Comparison of ENCODE assay signal across 8 cellular contexts in genomic region chr6:43770417-43771209, GRCh38. TPM values are rescaled to one million over a fixed set of nuclear protein-coding genes. Genes with fewer than 3 reads are reported as not detected.
DNase-seq lines count a peak whose midpoint lies in the region; ATAC-seq and TF ChIP-seq lines count a peak whose summit lies in the region.

No MANE protein-coding gene starts in this region.

- in situ Hi-C loops in astrocyte of the spinal cord (cut with HindIII; ENCODE audit: low sequenced_read_pairs) = no loop called here

- TF ChIP-seq CTCF in SK-N-SH (IDR thresholded peaks at IDR 0.05) = no peak
- no peak for TF ChIP-seq CTCF in astrocyte of the spinal cord (IDR thresholded peaks at IDR 0.05; ENCODE audit: low read depth, low read length)

- peak overlapping the region; percentile 85 to 93 for H3K27ac ChIP-seq in SK-N-SH (ENCODE audit: low read depth in 2 of 2, low read length in 1 of 2)
- peak overlapping the region; percentile 97 for H3K27ac ChIP-seq in rectal smooth muscle tissue (ENCODE audit: low read depth, low read length)

- no peaks in the 10 kb centered on the region for H3F3A ChIP-seq in SK-N-SH (replicated peaks; ENCODE audit: insufficient read depth)

- no peaks in the 10 kb centered on the region for H3K27me3 ChIP-seq in SK-N-SH (ENCODE audit: insufficient read depth)
- no peaks in the 10 kb centered on the region for H3K27me3 ChIP-seq in rectal smooth muscle tissue (ENCODE audit: control insufficient read depth, insufficient read depth, low read length)

- POLR2A ChIA-PET in SK-N-SH (lab: Yijun Ruan, JAX) = interaction anchor here (1.0 to 4.1 kb wide), 26 partner anchors 9 to 315 kb away, joined by 3 to 53 read pairs (median 7); no protein-coding TSS in a partner anchor

- peak overlapping the region; percentile 94 to 95 for H3K4me3 ChIP-seq in SK-N-SH (ENCODE audit: low read depth in 2 of 2, low read length in 1 of 2)
- peak overlapping the region; percentile 73 for H3K4me3 ChIP-seq in astrocyte of the spinal cord (ENCODE audit: low read depth, low read length)
- H3K4me3 ChIP-seq in rectal smooth muscle tissue (ENCODE audit: low read length) = peak overlapping the region; percentile 91

- under 1% methylated on average over 40 of the region's 84 CpGs for WGBS in SK-N-SH (ENCODE audit: low lambda C conversion rate)

- no peaks in the 10 kb centered on the region; the same call in 1 of the 2 replicates for H3K9me3 ChIP-seq in SK-N-SH

- H2AFZ ChIP-seq in SK-N-SH (ENCODE audit: low read depth) = peak overlapping the region; percentile 91

- peaks cover 30% of the 10 kb centered on the region for H4K20me1 ChIP-seq in SK-N-SH (ENCODE audit: insufficient read depth)

- H3K4me1 ChIP-seq in SK-N-SH (ENCODE audit: control insufficient read depth in 1 of 2, insufficient read depth in 2 of 2, low read depth in 1 of 2, low read length in 1 of 2) (peaks cover 23 to 58% of the 10 kb centered on the region in 2 experiments), rectal smooth muscle tissue (ENCODE audit: control insufficient read depth, insufficient read depth, low read length) (peaks cover 20% of the 10 kb centered on the region)

- H3K36me3 ChIP-seq in SK-N-SH (replicated peaks in 1 of 2; ENCODE audit: control insufficient read depth in 1 of 2, insufficient read depth in 2 of 2, low read length in 1 of 2) (peaks cover 2 to 3% of the 10 kb centered on the region in 2 experiments), rectal smooth muscle tissue (ENCODE audit: control insufficient read depth, insufficient read depth, low read length) (no peaks in the 10 kb centered on the region)

- H3K9ac ChIP-seq in SK-N-SH (peak overlapping the region; percentile 93), rectal smooth muscle tissue (ENCODE audit: low read length) (peak overlapping the region; percentile 82)

- H3K4me2 ChIP-seq in SK-N-SH = peak overlapping the region; percentile 99

- ATAC-seq in HG02610 (IDR thresholded peaks at IDR 0.05; ENCODE audit: unreplicated experiment) = no peak
- no peak for ATAC-seq in GM21381 (IDR thresholded peaks at IDR 0.05; ENCODE audit: unreplicated experiment)

- H3K9me2 ChIP-seq in SK-N-SH = no peaks in the 10 kb centered on the region

- DNase-seq in DMS53 (lab: John Stamatoyannopoulos, UW) = peak; percentile 88
- peak; percentile 51 for DNase-seq in HS-27A (ENCODE audit: low read depth)
- peak; percentile 81 for DNase-seq in SK-N-SH
- peak; percentile 63 for DNase-seq in astrocyte of the spinal cord (ENCODE audit: low read depth, low spot score)
- DNase-seq in hippocampal formation (lab: John Stamatoyannopoulos, UW) = peak; percentile 25 to 30

- TF ChIP-seq RAD21 in SK-N-SH (IDR thresholded peaks at IDR 0.05; ENCODE audit: low read length) = no peak

- H3K79me2 ChIP-seq in SK-N-SH (ENCODE audit: insufficient read depth) = peaks cover 54% of the 10 kb centered on the region

- 0 out of 4 replicates have a peak, but pooled peaks of 1 of the 2 experiments have one; percentile 7 for TF ChIP-seq EP300 in SK-N-SH (IDR thresholded peaks at IDR 0.05; ENCODE audit: borderline replicate concordance in 1 of 2, low read depth in 1 of 2, low read length in 1 of 2)

- CTCF ChIA-PET in SK-N-SH (lab: Yijun Ruan, JAX) = interaction anchor here (0.6 to 9.3 kb wide), 66 partner anchors 8 to 320 kb away, joined by 3 to 212 read pairs (median 7); partner anchors contain the start of gene MRPS18A

TF ChIP-seq in SK-N-SH, 30 proteins besides CTCF, POLR2A, EP300 and RAD21:
- TF ChIP-seq EZH2phosphoT487 (IDR thresholded peaks at IDR 0.05; ENCODE audit: borderline replicate concordance, low read depth) (no peak), USF1 (IDR thresholded peaks at IDR 0.05; ENCODE audit: borderline replicate concordance, low read depth) (no peak)
- TF ChIP-seq, protein P1, sequence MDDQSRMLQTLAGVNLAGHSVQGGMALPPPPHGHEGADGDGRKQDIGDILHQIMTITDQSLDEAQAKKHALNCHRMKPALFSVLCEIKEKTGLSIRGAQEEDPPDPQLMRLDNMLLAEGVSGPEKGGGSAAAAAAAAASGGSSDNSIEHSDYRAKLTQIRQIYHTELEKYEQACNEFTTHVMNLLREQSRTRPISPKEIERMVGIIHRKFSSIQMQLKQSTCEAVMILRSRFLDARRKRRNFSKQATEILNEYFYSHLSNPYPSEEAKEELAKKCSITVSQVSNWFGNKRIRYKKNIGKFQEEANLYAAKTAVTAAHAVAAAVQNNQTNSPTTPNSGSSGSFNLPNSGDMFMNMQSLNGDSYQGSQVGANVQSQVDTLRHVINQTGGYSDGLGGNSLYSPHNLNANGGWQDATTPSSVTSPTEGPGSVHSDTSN (IDR thresholded peaks at IDR 0.05) = peak; percentile 68

RNA-seq across cellular contexts. Expression of gene VEGFA, which starts 0.6 kb away (rescaled TPM):
- polyA plus RNA-seq in SK-N-SH (2012; rRNA removed) = 81.0 and 130 TPM in 2 replicates
- polyA plus RNA-seq in SK-N-SH (2012; cell fraction: cytosol; rRNA removed) = 42.6 and 66.6 TPM in 2 replicates
- polyA plus RNA-seq in SK-N-SH (2012; cell fraction: nucleus; rRNA removed) = 412 and 501 TPM in 2 replicates

Comparison
In these comparisons a context has a peak if more than half of its experiments do, and no peak if none do; other contexts are left out.
1. DNase-seq: peak in every context shown above with its lines; median percentile 88 in DMS53; 81 in SK-N-SH; 63 in astrocyte of the spinal cord; 51 in HS-27A; 28 in hippocampal formation.